ENCODE assay signal across 10 cellular contexts in genomic region chr22:39524089-39524752, GRCh38. TPM values are rescaled to one million over a fixed set of nuclear protein-coding genes. Genes with fewer than 3 reads are reported as not detected.
DNase-seq lines count a peak whose midpoint lies in the region; ATAC-seq, FAIRE-seq and TF ChIP-seq lines count a peak whose summit lies in the region.
"Had no signal": no experiment of that assay in that cellular context is flagged by ENCODE, and none has a peak within 500 bp of the region (broad histone marks: within the 10 kb centered on the region; RNA-seq: fewer than 3 reads in every experiment).

No MANE protein-coding gene starts in this region.

- intact Hi-C loops in left ventricle myocardium superior (cut with micrococcal nuclease), result no loop called here
- intact Hi-C loops in kidney (cut with DNase I), result no loop called here
- intact Hi-C loops in tibial artery (cut with DNase I; ENCODE audit: low total_unique reads), result loop anchor here (5.0 to 10.0 kb wide), 3 partner anchors 89 to 372 kb away; partner anchors contain the start of genes CBX7 and TAB1

- H3K9ac ChIP-seq in kidney (ENCODE audit: low read length in 2 of 2), result peak overlapping the region in 1 of 2 donors; percentile 26

- no peaks in the 10 kb centered on the region for H3K27me3 ChIP-seq in cardiac muscle cell
- H3K27me3 ChIP-seq in tibial artery, result no peaks in the 10 kb centered on the region
- no peaks in the 10 kb centered on the region for H3K27me3 ChIP-seq in effector memory CD4-positive, alpha-beta T cell (replicated peaks; ENCODE audit: control insufficient read depth, insufficient read depth, low read length, poor library complexity, severe bottlenecking)

- TF ChIP-seq CTCF in cardiac muscle cell (IDR thresholded peaks at IDR 0.05; ENCODE audit: low read depth, low read length) (no peak), VCaP (conservative IDR thresholded peaks at IDR 0.05) (no peak), kidney (IDR thresholded peaks at IDR 0.05; ENCODE audit: borderline replicate concordance, extremely low read depth, insufficient read depth) (no peak), tibial artery (IDR thresholded peaks at IDR 0.05) (no peak), omental fat pad (IDR thresholded peaks at IDR 0.05) (no peak)

- H3K27ac ChIP-seq in cardiac muscle cell (peak overlapping the region; percentile 63), VCaP (peak overlapping the region; percentile 98), kidney (ENCODE audit: low read depth in 2 of 2, low read length in 2 of 2) (no peak overlapping the region), tibial artery (peak overlapping the region; percentile 5 to 99)
- H3K27ac ChIP-seq in effector memory CD4-positive, alpha-beta T cell (ENCODE audit: insufficient read depth, low read length, poor library complexity, severe bottlenecking), result no peak overlapping the region

- no peaks in the 10 kb centered on the region for H3K9me3 ChIP-seq in cardiac muscle cell (ENCODE audit: low read depth)
- H3K9me3 ChIP-seq in kidney (ENCODE audit: control insufficient read depth in 1 of 2, low read length in 2 of 2), result no peaks in the 10 kb centered on the region
- H3K9me3 ChIP-seq in tibial artery, result no peaks in the 10 kb centered on the region
- no peaks in the 10 kb centered on the region for H3K9me3 ChIP-seq in effector memory CD4-positive, alpha-beta T cell (ENCODE audit: control insufficient read depth, low read length)

- ATAC-seq in left ventricle myocardium superior (no peak), omental fat pad (ENCODE audit: low FRiP score) (no peak)

- H3K4me1 ChIP-seq in cardiac muscle cell (ENCODE audit: low read depth) (peaks cover 19% of the 10 kb centered on the region), kidney (ENCODE audit: control insufficient read depth in 1 of 2, insufficient read depth in 1 of 2, low read depth in 1 of 2, low read length in 2 of 2) (peaks cover 40 to 53% of the 10 kb centered on the region in 2 donors), tibial artery (peaks cover 11 to 72% (median 53%) of the 10 kb centered on the region in 4 donors)
- peaks cover 65% of the 10 kb centered on the region for H3K4me1 ChIP-seq in effector memory CD4-positive, alpha-beta T cell (ENCODE audit: control insufficient read depth, insufficient read depth, low read length, poor library complexity, severe bottlenecking)

- no peak for FAIRE-seq in kidney (lab: Jason Lieb, UNC)
- FAIRE-seq: D721Med had no signal

- H3K4me3 ChIP-seq in cardiac muscle cell (no peak overlapping the region), kidney (ENCODE audit: low read length in 2 of 2) (no peak overlapping the region), tibial artery (peak overlapping the region in 1 of 2 donors; percentile 84)
- no peak overlapping the region for H3K4me3 ChIP-seq in effector memory CD4-positive, alpha-beta T cell (ENCODE audit: insufficient read depth, low read depth, low read length, poor library complexity, severe bottlenecking)

- peaks cover 28% of the 10 kb centered on the region for H3K36me3 ChIP-seq in cardiac muscle cell
- H3K36me3 ChIP-seq in kidney (ENCODE audit: control insufficient read depth in 1 of 2, insufficient read depth in 2 of 2, low read length in 2 of 2), result peaks cover 27 to 37% of the 10 kb centered on the region in 2 donors
- H3K36me3 ChIP-seq in tibial artery, result peaks cover 31 to 84% (median 46%) of the 10 kb centered on the region in 3 donors
- H3K36me3 ChIP-seq in effector memory CD4-positive, alpha-beta T cell (ENCODE audit: control insufficient read depth, insufficient read depth, low read length), result peaks cover 47% of the 10 kb centered on the region

- no peak for DNase-seq in cardiac muscle cell (ENCODE audit: low read depth in 1 of 2, low spot score in 1 of 2)
- no peak for DNase-seq in left ventricle myocardium superior
- DNase-seq in kidney, result peak; percentile 62
- DNase-seq in tibial artery, result no peak
- DNase-seq in omental fat pad (ENCODE audit: low spot score), result no peak
- DNase-seq in effector memory CD4-positive, alpha-beta T cell, result no peak
- DNase-seq in stimulated activated CD4-positive, alpha-beta T cell treated with anti-CD3 and anti-CD28 coated beads, Interleukin-4, amount 100 ng/mL, for 4 hours, result no peak

RNA-seq across cellular contexts. Expression of gene ATF4, which starts 3.9 kb away (rescaled TPM):
- 283 and 375 TPM in 2 replicates for total RNA-seq in cardiac muscle cell
- 194 and 203 TPM in 2 replicates for polyA plus RNA-seq in cardiac muscle cell
- total RNA-seq in left ventricle myocardium superior, result 214 TPM
- 261 TPM for total RNA-seq in kidney
- 293 TPM for polyA plus RNA-seq in kidney (ENCODE audit: insufficient read depth, low read depth, low replicate concordance)
- total RNA-seq in omental fat pad, result 100 to 1,000 TPM; 258 to 714 (median 610) TPM

RNA-seq across cellular contexts. Expression of gene RPS19BP1, which starts 8.3 kb away (rescaled TPM):
- total RNA-seq in cardiac muscle cell, result 144 and 169 TPM in 2 replicates
- polyA plus RNA-seq in cardiac muscle cell, result 112 and 150 TPM in 2 replicates
- total RNA-seq in left ventricle myocardium superior, result 58.1 TPM
- 51.8 TPM for total RNA-seq in kidney
- 180 TPM for polyA plus RNA-seq in kidney (ENCODE audit: insufficient read depth, low read depth, low replicate concordance)
- 100 to 1,000 TPM; 103 to 157 (median 133) TPM for total RNA-seq in omental fat pad

RNA-seq across cellular contexts. Expression of gene MIEF1, which starts 22.1 kb away (rescaled TPM):
- total RNA-seq in cardiac muscle cell (27.2 and 31.2 TPM in 2 replicates), left ventricle myocardium superior (16.1 TPM), kidney (27.9 TPM), omental fat pad (10 to 100 TPM; 23.6 to 46.0 (median 32.4) TPM)
- polyA plus RNA-seq in cardiac muscle cell (29.1 and 33.7 TPM in 2 replicates), kidney (ENCODE audit: insufficient read depth, low read depth, low replicate concordance) (13.0 TPM)

RNA-seq across cellular contexts. Expression of gene CACNA1I, which starts 46.3 kb away (rescaled TPM):
- total RNA-seq in cardiac muscle cell, result 0.14 and 0.24 TPM in 2 replicates
- 0.04 and 0.47 TPM in 2 replicates for polyA plus RNA-seq in cardiac muscle cell
- not detected for total RNA-seq in left ventricle myocardium superior
- total RNA-seq in kidney, result 0.63 TPM
- not detected for polyA plus RNA-seq in kidney (ENCODE audit: insufficient read depth, low read depth, low replicate concordance)
- total RNA-seq in omental fat pad, result under 1 TPM; 0.09 to 0.38 (median 0.26) TPM
- total RNA-seq: lung microvascular endothelial cell had no signal

Comparison
In these comparisons a context has a peak if more than half of its experiments do, and no peak if none do; other contexts are left out.
1. H3K27ac ChIP-seq: peak in cardiac muscle cell (single experiment), VCaP (single experiment) and tibial artery (2 of 2); none in kidney (0 of 2) and effector memory CD4-positive, alpha-beta T cell (single experiment).